ENCODE assay signal across 8 cellular contexts in the genomic region with DNA sequence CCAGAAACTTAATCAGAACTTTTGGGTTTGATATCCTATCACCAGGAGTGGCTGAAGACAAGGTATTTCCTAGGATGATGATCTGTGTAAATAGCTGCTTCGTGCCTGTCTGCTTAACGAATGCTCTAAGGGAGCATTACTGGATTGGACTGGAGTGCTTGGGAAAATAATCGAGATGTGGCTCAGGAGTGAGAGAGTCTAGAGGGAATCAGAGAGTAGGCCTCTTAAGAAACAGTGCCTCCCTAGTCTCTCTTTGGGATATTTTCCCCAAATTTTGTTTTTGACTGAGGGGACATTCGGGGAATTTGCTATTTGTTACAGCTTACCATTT. TPM values are rescaled to one million over a fixed set of nuclear protein-coding genes. Genes with fewer than 3 reads are reported as not detected.
DNase-seq lines count a peak whose midpoint lies in the region; ATAC-seq and TF ChIP-seq lines count a peak whose summit lies in the region.

No MANE protein-coding gene starts in this region.

- DNase-seq in Calu3 (no peak), sciatic nerve (ENCODE audit: low spot score) (no peak), DMS79 treated with DMSO at 0.1 percent for 48 hours (lab: John Stamatoyannopoulos, UW) (no peak), SIG-M5 treated with dmso at 0.1 percent for 504 hours (lab: John Stamatoyannopoulos, UW; ENCODE audit: unreplicated experiment) (no peak), NCI-H226 (no peak)
- no peak for DNase-seq in activated T-helper 2 cell treated with anti-CD3 and anti-CD28 coated beads, Interferon-gamma antibody, Interleukin-2, Interleukin-4, amounts not matched to agents 10 μg/mL and 5 μg/mL and 100 μg/mL, durations not matched to agents 14 hours and 24 hours and 36 hours (ENCODE audit: low spot score)
- DNase-seq in activated CD4-positive, CD25-positive, alpha-beta regulatory T cell treated with anti-CD3 and anti-CD28 coated beads, Interleukin-2, amount 50 U/mL, for 72 hours = no peak

- no peaks in the 10 kb centered on the region for H3K27me3 Mint-ChIP-seq in Calu3 (ENCODE audit: unreplicated experiment)
- no peaks in the 10 kb centered on the region for H3K27me3 Mint-ChIP-seq in activated T-helper 2 cell treated with anti-CD3 and anti-CD28 coated beads, Interferon-gamma antibody, Interleukin-2, Interleukin-4, amounts not matched to agents 10 μg/mL and 5 μg/mL and 100 μg/mL, durations not matched to agents 14 hours and 24 hours and 36 hours (ENCODE audit: low read depth)

- intact Hi-C loops in Calu3 (cut with micrococcal nuclease; ENCODE audit: unreplicated experiment) (loop anchor here (2.0 to 5.0 kb wide), 6 partner anchors 34 to 328 kb away; no protein-coding TSS in a partner anchor), sciatic nerve (cut with DNase I) (loop anchor here (10.0 kb wide), 1 partner anchor 496 kb away; no protein-coding TSS in a partner anchor)
- intact Hi-C loops in activated T-helper 2 cell treated with anti-CD3 and anti-CD28 coated beads, Interferon-gamma antibody, Interleukin-2, Interleukin-4, amounts not matched to agents 10 μg/mL and 5 μg/mL and 100 μg/mL, durations not matched to agents 14 hours and 24 hours and 36 hours (cut with micrococcal nuclease) = no loop called here

- TSS peak; percentile 4 for BruUV-seq in Calu3 (replicated peaks; lab: Mats Ljungman, UMichigan)

- TF ChIP-seq EP300 in gastroesophageal sphincter (IDR thresholded peaks at IDR 0.05) = no peak

- TF ChIP-seq POLR2A in gastroesophageal sphincter (IDR thresholded peaks at IDR 0.05) = no peak

- no peak for TF ChIP-seq CTCF in Calu3 (IDR thresholded peaks at IDR 0.05; ENCODE audit: unreplicated experiment)
- no peak for TF ChIP-seq CTCF in gastroesophageal sphincter (IDR thresholded peaks at IDR 0.05)

- CTCF ChIA-PET in Calu3 (lab: Charles Lee) = interaction anchor here (0.7 to 1.9 kb wide), 5 partner anchors 16 to 491 kb away, joined by 3 to 6 read pairs (median 4); no protein-coding TSS in a partner anchor

- H3K27ac Mint-ChIP-seq in Calu3 (ENCODE audit: unreplicated experiment) = peak overlapping the region; percentile 97
- H3K27ac Mint-ChIP-seq in activated T-helper 2 cell treated with anti-CD3 and anti-CD28 coated beads, Interferon-gamma antibody, Interleukin-2, Interleukin-4, amounts not matched to agents 10 μg/mL and 5 μg/mL and 100 μg/mL, durations not matched to agents 14 hours and 24 hours and 36 hours = peak overlapping the region; percentile 92

- peaks cover 49% of the 10 kb centered on the region for H3K36me3 Mint-ChIP-seq in Calu3 (ENCODE audit: insufficient read depth, unreplicated experiment)
- H3K36me3 Mint-ChIP-seq in activated T-helper 2 cell treated with anti-CD3 and anti-CD28 coated beads, Interferon-gamma antibody, Interleukin-2, Interleukin-4, amounts not matched to agents 10 μg/mL and 5 μg/mL and 100 μg/mL, durations not matched to agents 14 hours and 24 hours and 36 hours (ENCODE audit: low read depth) = peaks cover 18% of the 10 kb centered on the region

- no peaks in the 10 kb centered on the region for H3K27me3 ChIP-seq in gastroesophageal sphincter

- H3K27ac ChIP-seq in gastroesophageal sphincter = peak overlapping the region; percentile 81 to 90 (median 86)

- 20 to 58% methylated on average over 1 to 4 of the region's 4 CpGs for WGBS in gastroesophageal sphincter (ENCODE audit: low coverage in 1 of 2), 2 donors

- peak overlapping the region; percentile 95 for H3K4me3 Mint-ChIP-seq in Calu3 (ENCODE audit: low read depth, unreplicated experiment)
- peak overlapping the region; percentile 97 for H3K4me3 Mint-ChIP-seq in activated T-helper 2 cell treated with anti-CD3 and anti-CD28 coated beads, Interferon-gamma antibody, Interleukin-2, Interleukin-4, amounts not matched to agents 10 μg/mL and 5 μg/mL and 100 μg/mL, durations not matched to agents 14 hours and 24 hours and 36 hours (ENCODE audit: low read depth)

- peak overlapping the region; percentile 62 to 99 for H3K4me3 ChIP-seq in gastroesophageal sphincter

- H3K4me1 Mint-ChIP-seq in Calu3 (ENCODE audit: low read depth, unreplicated experiment) = peaks cover 39% of the 10 kb centered on the region
- H3K4me1 Mint-ChIP-seq in activated T-helper 2 cell treated with anti-CD3 and anti-CD28 coated beads, Interferon-gamma antibody, Interleukin-2, Interleukin-4, amounts not matched to agents 10 μg/mL and 5 μg/mL and 100 μg/mL, durations not matched to agents 14 hours and 24 hours and 36 hours (ENCODE audit: low read depth) = peaks cover 51% of the 10 kb centered on the region

- ATAC-seq in gastroesophageal sphincter = no peak
- peak; percentile 50 for ATAC-seq in sciatic nerve

- no peaks in the 10 kb centered on the region for H3K36me3 ChIP-seq in gastroesophageal sphincter

- peaks cover 11 to 59% (median 16%) of the 10 kb centered on the region in 3 donors for H3K4me1 ChIP-seq in gastroesophageal sphincter

- H3K9me3 ChIP-seq in gastroesophageal sphincter = no peaks in the 10 kb centered on the region

- H3K9me3 Mint-ChIP-seq in Calu3 (ENCODE audit: low read depth, unreplicated experiment) = no peaks in the 10 kb centered on the region
- no peaks in the 10 kb centered on the region for H3K9me3 Mint-ChIP-seq in activated T-helper 2 cell treated with anti-CD3 and anti-CD28 coated beads, Interferon-gamma antibody, Interleukin-2, Interleukin-4, amounts not matched to agents 10 μg/mL and 5 μg/mL and 100 μg/mL, durations not matched to agents 14 hours and 24 hours and 36 hours

RNA-seq across cellular contexts. Expression of a gene that starts 2.5 kb away (rescaled TPM):
- total RNA-seq in Calu3 (2022) (16.7 and 22.7 TPM in 2 replicates), gastroesophageal sphincter (10 to 100 TPM; 15.8 to 31.8 (median 23.7) TPM), sciatic nerve (30.4 TPM)
- 10.5 and 11.8 TPM in 2 replicates for total RNA-seq in activated T-helper 2 cell treated with anti-CD3 and anti-CD28 coated beads, Interferon-gamma antibody, Interleukin-2, Interleukin-4, amounts not matched to agents 10 μg/mL and 5 μg/mL and 100 μg/mL, durations not matched to agents 14 hours and 24 hours and 36 hours

RNA-seq across cellular contexts. Expression of a gene that starts 49.2 kb away (rescaled TPM):
- total RNA-seq in Calu3 (2022) (20.1 and 23.3 TPM in 2 replicates), gastroesophageal sphincter (10 to 100 TPM; 17.3 to 28.9 (median 24.7) TPM), sciatic nerve (46.9 TPM)
- total RNA-seq in activated T-helper 2 cell treated with anti-CD3 and anti-CD28 coated beads, Interferon-gamma antibody, Interleukin-2, Interleukin-4, amounts not matched to agents 10 μg/mL and 5 μg/mL and 100 μg/mL, durations not matched to agents 14 hours and 24 hours and 36 hours = 35.4 and 38.6 TPM in 2 replicates

RNA-seq across cellular contexts. Expression of a gene that starts 49.3 kb away (rescaled TPM):
- 9.3 and 11.6 TPM in 2 replicates for total RNA-seq in Calu3 (2022)
- 11.8 and 12.9 TPM in 2 replicates for total RNA-seq in activated T-helper 2 cell treated with anti-CD3 and anti-CD28 coated beads, Interferon-gamma antibody, Interleukin-2, Interleukin-4, amounts not matched to agents 10 μg/mL and 5 μg/mL and 100 μg/mL, durations not matched to agents 14 hours and 24 hours and 36 hours
- total RNA-seq in gastroesophageal sphincter = 1 to 10 TPM; 6.1 to 9.6 (median 7.6) TPM
- total RNA-seq in sciatic nerve = 13.4 TPM
